In genomic region chr1:178682429-178682828, GRCh38 we compare ENCODE assay signal across 1 cellular context.
TF ChIP-seq lines count a peak whose summit lies in the region.

No MANE protein-coding gene starts in this region.

TF ChIP-seq in HepG2, 621 proteins besides CTCF, POLR2A, EP300 and RAD21 (continued from another document and continues in another):
- TF ChIP-seq ZNF18 (CRISPR knock-in tag; IDR thresholded peaks at IDR 0.05; ENCODE audit: insufficient replicate concordance) (peak; percentile 16), JUNB (CRISPR knock-in tag; IDR thresholded peaks at IDR 0.05; ENCODE audit: borderline replicate concordance) (peak; percentile 58; the same call in 1 of the 2 replicates), ZC3H4 (CRISPR knock-in tag; IDR thresholded peaks at IDR 0.05; ENCODE audit: borderline replicate concordance) (no peak), ZNF281 (CRISPR knock-in tag; IDR thresholded peaks at IDR 0.05; ENCODE audit: borderline replicate concordance) (peak; percentile 35; the same call in 1 of the 2 replicates), ZBTB1 (CRISPR knock-in tag; IDR thresholded peaks at IDR 0.05; ENCODE audit: borderline replicate concordance) (no peak), PHF20 (CRISPR knock-in tag; IDR thresholded peaks at IDR 0.05) (no peak), ZNF441 (CRISPR knock-in tag; IDR thresholded peaks at IDR 0.05; ENCODE audit: borderline replicate concordance) (no peak), ZBTB34 (CRISPR knock-in tag; IDR thresholded peaks at IDR 0.05) (no peak), JUND (CRISPR knock-in tag; IDR thresholded peaks at IDR 0.05) (no peak), GLI4 (CRISPR knock-in tag; IDR thresholded peaks at IDR 0.05; ENCODE audit: borderline replicate concordance) (no peak), ZNF605 (CRISPR knock-in tag; IDR thresholded peaks at IDR 0.05) (no peak), ZNF234 (CRISPR knock-in tag; conservative IDR thresholded peaks at IDR 0.05) (no peak), CBX2 (IDR thresholded peaks at IDR 0.05; ENCODE audit: low read depth, low read length) (no peak), CBX2 (CRISPR knock-in tag; IDR thresholded peaks at IDR 0.05; ENCODE audit: low read depth) (no peak), ZBTB2 (CRISPR knock-in tag; IDR thresholded peaks at IDR 0.05; ENCODE audit: low read depth) (no peak), PHF5A (CRISPR knock-in tag; IDR thresholded peaks at IDR 0.05; ENCODE audit: low read depth, unreplicated experiment) (peak; percentile 27), SRSF9 (IDR thresholded peaks at IDR 0.05; ENCODE audit: borderline replicate concordance, insufficient read depth, low read depth, low read length, poor library complexity, severe bottlenecking) (no peak), ZNF737 (CRISPR knock-in tag; IDR thresholded peaks at IDR 0.05; ENCODE audit: borderline replicate concordance) (no peak), SMARCC2 (IDR thresholded peaks at IDR 0.05) (no peak), ERF (CRISPR knock-in tag; IDR thresholded peaks at IDR 0.05) (peak; percentile 52; the same call in 1 of the 2 replicates), ZMYM4 (CRISPR knock-in tag; IDR thresholded peaks at IDR 0.05) (no peak; the same call in 1 of the 2 replicates), NFIB (CRISPR knock-in tag; IDR thresholded peaks at IDR 0.05; ENCODE audit: borderline replicate concordance) (no peak), ZKSCAN5 (CRISPR knock-in tag; IDR thresholded peaks at IDR 0.05) (no peak), PHF8 (CRISPR knock-in tag; IDR thresholded peaks at IDR 0.05) (no peak), PLRG1 (conservative IDR thresholded peaks at IDR 0.05) (no peak), ZSCAN9 (CRISPR knock-in tag; IDR thresholded peaks at IDR 0.05; ENCODE audit: borderline replicate concordance) (peak; percentile 83; the same call in 1 of the 2 replicates), BHLHE40 (IDR thresholded peaks at IDR 0.05; ENCODE audit: low read length) (peak; percentile 55), ZNF891 (CRISPR knock-in tag; IDR thresholded peaks at IDR 0.05) (no peak), DR1 (CRISPR knock-in tag; IDR thresholded peaks at IDR 0.05) (no peak), USF2 (IDR thresholded peaks at IDR 0.05; ENCODE audit: low read depth, low read length) (peak; percentile 51; the same call in 1 of the 2 replicates), USF2 (CRISPR knock-in tag; IDR thresholded peaks at IDR 0.05; ENCODE audit: borderline replicate concordance) (peak; percentile 70; the same call in 1 of the 2 replicates), GPBP1L1 (CRISPR knock-in tag; IDR thresholded peaks at IDR 0.05) (no peak), THYN1 (CRISPR knock-in tag; IDR thresholded peaks at IDR 0.05; ENCODE audit: borderline replicate concordance, low read depth) (no peak), EHMT2 (IDR thresholded peaks at IDR 0.05; ENCODE audit: borderline replicate concordance, low read depth, low read length) (peak; percentile 38; the same call in 1 of the 2 replicates), ZNF792 (CRISPR knock-in tag; IDR thresholded peaks at IDR 0.05) (no peak), SP4 (CRISPR knock-in tag; IDR thresholded peaks at IDR 0.05) (no peak), SIN3A (IDR thresholded peaks at IDR 0.05; ENCODE audit: borderline replicate concordance, low read depth, low read length) (no peak), ZFP62 (CRISPR knock-in tag; IDR thresholded peaks at IDR 0.05) (no peak), ZHX2 (IDR thresholded peaks at IDR 0.05; ENCODE audit: low read depth) (no peak), ZHX2 (CRISPR knock-in tag; IDR thresholded peaks at IDR 0.05; ENCODE audit: borderline replicate concordance) (no peak), GABPA (IDR thresholded peaks at IDR 0.05; ENCODE audit: low read depth, low read length) (no peak), GABPA (CRISPR knock-in tag; IDR thresholded peaks at IDR 0.05; ENCODE audit: low read depth) (peak; percentile 53), BORCS8-MEF2B (CRISPR knock-in tag; IDR thresholded peaks at IDR 0.05) (no peak), TFAP4 (IDR thresholded peaks at IDR 0.05; ENCODE audit: borderline replicate concordance, low read depth) (no peak), ZNF503 (CRISPR knock-in tag; IDR thresholded peaks at IDR 0.05) (peak; percentile 93; the same call in 1 of the 2 replicates), EZH2 (conservative IDR thresholded peaks at IDR 0.05; ENCODE audit: low read depth, low read length) (no peak)
